ENCODE assay signal across 8 cellular contexts in genomic region chr9:75086443-75087278, GRCh38. TPM values are rescaled to one million over a fixed set of nuclear protein-coding genes. Genes with fewer than 3 reads are reported as not detected.
DNase-seq lines count a peak whose midpoint lies in the region; ATAC-seq and TF ChIP-seq lines count a peak whose summit lies in the region.

No MANE protein-coding gene starts in this region.

- WGBS in gastroesophageal sphincter (ENCODE audit: low coverage in 1 of 2), 2 donors: 48 to 52% methylated on average over 3 to 16 of the region's 16 CpGs

- ATAC-seq in gastroesophageal sphincter (no peak), HG02798 (IDR thresholded peaks at IDR 0.05; ENCODE audit: poor library complexity, unreplicated experiment) (no peak)

- CTCF ChIA-PET in activated CD4-positive, alpha-beta T cell treated with anti-CD3 and anti-CD28 coated beads, Interleukin-2, amount 10 ng/mL, durations not matched to agents 7 days and 5 days (lab: Charles Lee): interaction anchor here (0.6 to 2.0 kb wide), 6 partner anchors 9 to 313 kb away, joined by 3 to 8 read pairs (median 3); partner anchors contain the start of gene C9orf40

- no peaks in the 10 kb centered on the region for H3K9me3 Mint-ChIP-seq in activated CD4-positive, alpha-beta T cell treated with anti-CD3 and anti-CD28 coated beads, Interleukin-2, amount 10 ng/mL, durations not matched to agents 7 days and 5 days

- H3K36me3 ChIP-seq in HAP-1 (replicated peaks): no peaks in the 10 kb centered on the region
- H3K36me3 ChIP-seq in gastroesophageal sphincter: peaks cover 0 to under 1% of the 10 kb centered on the region in 2 donors

- peaks cover 57% of the 10 kb centered on the region for H3K4me1 Mint-ChIP-seq in activated CD4-positive, alpha-beta T cell treated with anti-CD3 and anti-CD28 coated beads, Interleukin-2, amount 10 ng/mL, durations not matched to agents 7 days and 5 days

- H3K4me1 ChIP-seq in HAP-1 (peaks cover 10% of the 10 kb centered on the region), gastroesophageal sphincter (peaks cover 0 to 46% (median 0%) of the 10 kb centered on the region in 3 donors)

- TF ChIP-seq EP300 in gastroesophageal sphincter (IDR thresholded peaks at IDR 0.05): no peak

- H3K27ac Mint-ChIP-seq in activated CD4-positive, alpha-beta T cell treated with anti-CD3 and anti-CD28 coated beads, Interleukin-2, amount 10 ng/mL, durations not matched to agents 7 days and 5 days: peak overlapping the region; percentile 96

- POLR2A ChIA-PET in activated CD4-positive, alpha-beta T cell treated with anti-CD3 and anti-CD28 coated beads, Interleukin-2, amount 10 ng/mL, durations not matched to agents 7 days and 5 days (lab: Charles Lee): interaction anchor here (0.6 to 1.1 kb wide), 2 partner anchors 39 to 62 kb away, joined by 3 read pairs; no protein-coding TSS in a partner anchor

- H3K4me3 Mint-ChIP-seq in activated CD4-positive, alpha-beta T cell treated with anti-CD3 and anti-CD28 coated beads, Interleukin-2, amount 10 ng/mL, durations not matched to agents 7 days and 5 days: peak overlapping the region; percentile 90

- H3K27me3 ChIP-seq in HAP-1 (ENCODE audit: low read depth): no peaks in the 10 kb centered on the region
- H3K27me3 ChIP-seq in gastroesophageal sphincter: no peaks in the 10 kb centered on the region

- no peak for TF ChIP-seq POLR2A in gastroesophageal sphincter (IDR thresholded peaks at IDR 0.05)

- TF ChIP-seq CTCF in gastroesophageal sphincter (IDR thresholded peaks at IDR 0.05): no peak

- DNase-seq in HAP-1 (ENCODE audit: low spot score in 2 of 2) (no peak), skeletal muscle cell (ENCODE audit: low read depth) (no peak), AG08396 (ENCODE audit: low spot score) (no peak), NCI-H2171 treated with DMSO at 0.1 percent for 48 hours (lab: John Stamatoyannopoulos, UW) (no peak), DMS153 treated with DMSO at 0.1 percent for 48 hours (lab: John Stamatoyannopoulos, UW; ENCODE audit: unreplicated experiment) (no peak)
- peak; percentile 36 for DNase-seq in activated CD4-positive, alpha-beta T cell treated with anti-CD3 and anti-CD28 coated beads, Interleukin-2, amount 10 ng/mL, durations not matched to agents 7 days and 5 days

- H3K4me3 ChIP-seq in HAP-1 (peak overlapping the region; percentile 90), gastroesophageal sphincter (peak overlapping the region; percentile 81 to 92), skeletal muscle cell (ENCODE audit: low read depth, low read length) (peak overlapping the region; percentile 94)

- peaks cover 42% of the 10 kb centered on the region for H3K36me3 Mint-ChIP-seq in activated CD4-positive, alpha-beta T cell treated with anti-CD3 and anti-CD28 coated beads, Interleukin-2, amount 10 ng/mL, durations not matched to agents 7 days and 5 days (ENCODE audit: low read depth)

- in situ Hi-C loops in HAP-1 (cut with MboI; ENCODE audit: low sequenced_read_pairs): no loop called here

- H3K27ac ChIP-seq in gastroesophageal sphincter: peak overlapping the region; percentile 15 to 98 (median 97)

- H3K9me3 ChIP-seq in HAP-1: no peaks in the 10 kb centered on the region
- H3K9me3 ChIP-seq in gastroesophageal sphincter: no peaks in the 10 kb centered on the region

- H3K27me3 Mint-ChIP-seq in activated CD4-positive, alpha-beta T cell treated with anti-CD3 and anti-CD28 coated beads, Interleukin-2, amount 10 ng/mL, durations not matched to agents 7 days and 5 days: no peaks in the 10 kb centered on the region

RNA-seq across cellular contexts. Expression of gene NMRK1, which starts 1.3 kb away (rescaled TPM):
- 10 to 100 TPM; 43.5 to 53.2 TPM for total RNA-seq in activated CD4-positive, alpha-beta T cell treated with anti-CD3 and anti-CD28 coated beads, Interleukin-2, amount 10 ng/mL, durations not matched to agents 7 days and 5 days
- total RNA-seq in gastroesophageal sphincter: 10 to 100 TPM in 2 of 4 donors, 1 to 10 TPM in 2; 6.3 to 21.5 (median 13.6) TPM

RNA-seq across cellular contexts. Expression of gene OSTF1, which starts 1.7 kb away (rescaled TPM):
- 100 to 1,000 TPM; 117 to 139 TPM for total RNA-seq in activated CD4-positive, alpha-beta T cell treated with anti-CD3 and anti-CD28 coated beads, Interleukin-2, amount 10 ng/mL, durations not matched to agents 7 days and 5 days
- total RNA-seq in gastroesophageal sphincter: 10 to 100 TPM in 3 of 4 donors, 1 to 10 TPM in 1; 9.7 to 37.6 (median 28.5) TPM

RNA-seq across cellular contexts. Expression of gene CARNMT1, which starts 58.6 kb away (rescaled TPM):
- 10 to 100 TPM; 28.7 to 32.3 TPM for total RNA-seq in activated CD4-positive, alpha-beta T cell treated with anti-CD3 and anti-CD28 coated beads, Interleukin-2, amount 10 ng/mL, durations not matched to agents 7 days and 5 days
- total RNA-seq in gastroesophageal sphincter: 10 to 100 TPM; 11.2 to 15.5 (median 13.2) TPM
